Comparison of ENCODE assay signal across 12 cellular contexts in the genomic region with DNA sequence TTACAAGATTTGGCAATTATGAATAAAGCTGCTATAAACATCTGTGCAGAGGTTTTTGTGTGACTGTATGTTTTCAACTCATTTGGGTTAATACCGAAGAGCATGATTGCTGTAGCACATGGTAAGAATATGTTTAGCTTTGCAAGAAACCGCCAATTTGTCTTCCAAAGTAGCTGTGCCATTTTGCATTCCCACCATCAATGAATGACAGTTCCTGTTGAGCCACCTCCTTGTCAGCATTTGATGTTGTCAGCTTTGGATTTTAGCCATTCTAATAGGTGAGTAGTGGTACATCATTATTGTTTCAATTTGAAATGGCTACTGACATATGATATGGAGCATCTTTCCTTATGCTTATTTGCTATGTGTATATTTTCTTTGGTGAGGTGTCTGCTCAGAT. TPM values are rescaled to one million over a fixed set of nuclear protein-coding genes. Genes with fewer than 3 reads are reported as not detected.
"Had no signal": no experiment of that assay in that cellular context is flagged by ENCODE, and none has a peak within 500 bp of the region (broad histone marks: within the 10 kb centered on the region; RNA-seq: fewer than 3 reads in every experiment).

No MANE protein-coding gene starts in this region.

RNA-seq across cellular contexts. Expression of gene CYP2A7, which starts 8.2 kb away (rescaled TPM):
- total RNA-seq: OCI-LY7, PC-3, PC-9, Peyer's patch, Right ventricle myocardium inferior, Right ventricle myocardium superior, RPMI7951, SJCRH30, SJSA1, SK-MEL-5, T-cell had no signal
- polyA plus RNA-seq: SK-N-SH had no signal

RNA-seq across cellular contexts. Expression of gene CYP2A6, which starts 23.6 kb away (rescaled TPM):
- total RNA-seq: OCI-LY7, PC-3, PC-9, Peyer's patch, Right ventricle myocardium inferior, RPMI7951, SJCRH30, SJSA1, SK-MEL-5 had no signal
- polyA plus RNA-seq: SK-N-SH had no signal
